Comparison of ENCODE assay signal across 1 cellular context in genomic region chr4:141074098-141074878, GRCh38.
TF ChIP-seq lines count a peak whose summit lies in the region.

No MANE protein-coding gene starts in this region.

TF ChIP-seq in SK-N-SH, 30 proteins besides CTCF, POLR2A, EP300 and RAD21 (continued from another document):
- TF ChIP-seq REST (IDR thresholded peaks at IDR 0.05; ENCODE audit: low read depth, low read length) (no peak), ZBTB33 (IDR thresholded peaks at IDR 0.05; ENCODE audit: borderline replicate concordance, low read depth) (no peak)
